ENCODE assay signal across 14 cellular contexts in the genomic region with DNA sequence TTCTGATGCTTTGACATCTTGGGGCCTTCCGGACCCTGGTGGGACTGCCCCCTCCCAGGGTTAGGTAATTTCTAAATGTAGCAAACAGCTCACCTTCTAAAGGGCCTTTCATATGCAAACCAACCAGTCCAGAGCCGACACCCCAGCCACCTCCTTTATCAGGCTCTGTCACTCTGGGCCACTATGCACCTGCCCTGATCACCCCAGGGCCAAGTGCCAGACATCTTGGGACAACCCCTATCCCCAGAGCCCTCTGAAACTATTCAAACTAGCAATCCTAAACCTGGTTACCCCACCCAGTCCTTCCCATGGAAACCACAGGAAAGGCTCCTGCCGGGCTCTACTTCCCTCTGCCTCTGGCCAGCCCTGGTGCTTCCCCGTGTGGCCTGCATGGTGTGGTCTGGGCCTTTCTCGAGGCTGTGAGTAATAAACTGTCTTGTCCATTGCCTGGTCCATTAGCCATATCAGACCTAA.
A peak's percentile ranks its signal among the peaks of the same experiment; 100 is the strongest.
DNase-seq lines count a peak whose midpoint lies in the region; ATAC-seq and TF ChIP-seq lines count a peak whose summit lies in the region.
"Had no signal": no experiment of that assay in that cellular context is flagged by ENCODE, and none has a peak within 500 bp of the region (broad histone marks: within the 10 kb centered on the region; RNA-seq: fewer than 3 reads in every experiment).

No MANE protein-coding gene starts in this region.

- H3K4me1 Mint-ChIP-seq in T-helper 17 cell: peaks cover 29% of the 10 kb centered on the region
- H3K4me1 Mint-ChIP-seq in nephron progenitor cell: peaks cover 35% of the 10 kb centered on the region
- H3K4me1 Mint-ChIP-seq in activated T-cell treated with anti-CD3 and anti-CD28 coated beads, Interleukin-2, amount 50 U/mL, for 4 hours (ENCODE audit: low read depth): peaks cover 38% of the 10 kb centered on the region

- H3K9me3 Mint-ChIP-seq in nephron progenitor cell: no peaks in the 10 kb centered on the region
- no peaks in the 10 kb centered on the region for H3K9me3 Mint-ChIP-seq in activated T-cell treated with anti-CD3 and anti-CD28 coated beads, Interleukin-2, amount 50 U/mL, for 4 hours
- H3K9me3 Mint-ChIP-seq: activated T-helper 2 cell treated with anti-CD3 and anti-CD28 coated beads, Interferon-gamma antibody, Interleukin-2, Interleukin-4, amounts not matched to agents 10 μg/mL and 5 μg/mL and 100 μg/mL, durations not matched to agents 14 hours and 24 hours and 36 hours; HFFc6 had no signal

- H3K27ac Mint-ChIP-seq in T-helper 17 cell (peak overlapping the region; percentile 27), nephron progenitor cell (peak overlapping the region; percentile 21)
- H3K27ac Mint-ChIP-seq: activated T-helper 2 cell treated with anti-CD3 and anti-CD28 coated beads, Interferon-gamma antibody, Interleukin-2, Interleukin-4, amounts not matched to agents 10 μg/mL and 5 μg/mL and 100 μg/mL, durations not matched to agents 14 hours and 24 hours and 36 hours; HFFc6 had no signal

- ATAC-seq in GM21423 (IDR thresholded peaks at IDR 0.05; ENCODE audit: unreplicated experiment): peak; percentile 41
- peak; percentile 32 for ATAC-seq in T-helper 17 cell
- no peak for ATAC-seq in activated T-cell treated with anti-CD3 and anti-CD28 coated beads, Interleukin-2, amount 50 U/mL, for 4 hours
- ATAC-seq: psoas muscle had no signal

- no peaks in the 10 kb centered on the region for H3K9me3 ChIP-seq in T-helper 17 cell (ENCODE audit: control insufficient read depth, low read length, poor library complexity, severe bottlenecking)
- H3K9me3 ChIP-seq: psoas muscle had no signal

- H3K27me3 ChIP-seq in GM06990 (replicated peaks; ENCODE audit: control insufficient read depth, insufficient read depth, low read length): no peaks in the 10 kb centered on the region

- no peaks in the 10 kb centered on the region for H3K36me3 ChIP-seq in GM06990 (ENCODE audit: control insufficient read depth, insufficient read depth, low read length)

- no peaks in the 10 kb centered on the region for H3K27me3 Mint-ChIP-seq in T-helper 17 cell
- peaks cover 28% of the 10 kb centered on the region for H3K27me3 Mint-ChIP-seq in nephron progenitor cell (ENCODE audit: low read depth, poor library complexity)
- H3K27me3 Mint-ChIP-seq in activated T-cell treated with anti-CD3 and anti-CD28 coated beads, Interleukin-2, amount 50 U/mL, for 4 hours (ENCODE audit: low read depth): no peaks in the 10 kb centered on the region

- DNase-seq in GM06990 (ENCODE audit: extremely low read depth, insufficient read length) (peak; percentile 42), T-helper 17 cell (no peak), nephron progenitor cell (no peak), glomerular visceral epithelial cell (ENCODE audit: extremely low spot score) (no peak), dedifferentiated amniotic fluid mesenchymal stem cell (ENCODE audit: extremely low spot score) (no peak)
- no peak for DNase-seq in activated T-cell treated with anti-CD3 and anti-CD28 coated beads, Interleukin-2, amount 50 U/mL, for 4 hours
- DNase-seq in stimulated activated naive CD4-positive, alpha-beta T cell treated with Interleukin-2 at 50 U/mL for 16 hours (lab: John Stamatoyannopoulos, UW): no peak
- DNase-seq: caudate nucleus, DMS 273 treated with DMSO at 0.1 percent for 48 hours, HFFc6, NCI-H1436, psoas muscle had no signal

- no peak overlapping the region for H3K4me3 ChIP-seq in GM06990 (replicated peaks; ENCODE audit: low read depth, low read length)
- H3K4me3 ChIP-seq: psoas muscle had no signal

- H3K36me3 Mint-ChIP-seq in T-helper 17 cell (ENCODE audit: low read depth): no peaks in the 10 kb centered on the region
- no peaks in the 10 kb centered on the region for H3K36me3 Mint-ChIP-seq in nephron progenitor cell (ENCODE audit: low read depth)
- no peaks in the 10 kb centered on the region for H3K36me3 Mint-ChIP-seq in activated T-cell treated with anti-CD3 and anti-CD28 coated beads, Interleukin-2, amount 50 U/mL, for 4 hours (ENCODE audit: insufficient read depth)

- TF ChIP-seq CTCF in GM06990 (IDR thresholded peaks at IDR 0.05; ENCODE audit: insufficient read depth, low read length, poor library complexity, severe bottlenecking): no peak
- no peak for TF ChIP-seq CTCF in nephron progenitor cell (IDR thresholded peaks at IDR 0.05)

- H3K4me3 Mint-ChIP-seq in T-helper 17 cell (no peak overlapping the region), nephron progenitor cell (no peak overlapping the region)
- H3K4me3 Mint-ChIP-seq in activated T-cell treated with anti-CD3 and anti-CD28 coated beads, Interleukin-2, amount 50 U/mL, for 4 hours: no peak overlapping the region
- H3K4me3 Mint-ChIP-seq: HFFc6 had no signal

Comparison
In these comparisons a context has a peak if more than half of its experiments do, and no peak if none do; other contexts are left out.
1. ATAC-seq: peak in GM21423 (single experiment) and T-helper 17 cell (single experiment); none in activated T-cell treated with anti-CD3 and anti-CD28 coated beads, Interleukin-2, amount 50 U/mL, for 4 hours (0 of 2).